Comparison of ENCODE assay signal across 34 cellular contexts in genomic region chr13:86445584-86446140, GRCh38.
DNase-seq lines count a peak whose midpoint lies in the region; TF ChIP-seq lines count a peak whose summit lies in the region.
"Had no signal": no experiment of that assay in that cellular context is flagged by ENCODE, and none has a peak within 500 bp of the region (broad histone marks: within the 10 kb centered on the region; RNA-seq: fewer than 3 reads in every experiment).

No MANE protein-coding gene starts in this region.

- in situ Hi-C loops in astrocyte of the spinal cord (cut with HindIII; ENCODE audit: low sequenced_read_pairs) = no loop called here

- H3K9me2 ChIP-seq in Karpas-422 (replicated peaks; ENCODE audit: insufficient read depth, low read length) = no peaks in the 10 kb centered on the region

- no peak overlapping the region for H3K4me2 ChIP-seq in Karpas-422 (ENCODE audit: low read depth, low read length, poor library complexity, severe bottlenecking)

- DNase-seq in Karpas-422 = no peak
- DNase-seq in astrocyte of the spinal cord (ENCODE audit: low read depth, low spot score) = peak; percentile 74
- peak; percentile 2 for DNase-seq in stromal cell of bone marrow (ENCODE audit: low read depth)
- DNase-seq in NCI-H2081 treated with DMSO at 0.1 percent for 48 hours (lab: John Stamatoyannopoulos, UW) = no peak
- no peak for DNase-seq in NCI-H345 treated with DMSO at 0.1 percent for 48 hours (lab: John Stamatoyannopoulos, UW; ENCODE audit: unreplicated experiment)
- DNase-seq in LoVo (ENCODE audit: low spot score) = no peak
- DNase-seq: activated CD4-positive, alpha-beta T cell treated with anti-CD3 and anti-CD28 coated beads for 4 hours; activated CD8-positive, alpha-beta T cell treated with anti-CD3 and anti-CD28 coated beads, Interleukin-2, amount 10 ng/mL, durations not matched to agents 7 days and 5 days; activated naive CD4-positive, alpha-beta T cell treated with anti-CD3 and anti-CD28 coated beads, Interleukin-2, amount 50 U/mL, for 16 hours; Calu3; DMS79 treated with DMSO at 0.1 percent for 48 hours; effector memory CD8-positive, alpha-beta T cell; erythroblast; foreskin melanocyte; GDM1; GOT3; heart right ventricle; HFFc6; kidney; left ventricle myocardium superior; midbrain; MV-4-11; naive B cell; NCI-H1436; NCI-H774; occipital lobe; Peyer's patch; psoas muscle; SHP77; sigmoid colon; stimulated activated CD4-positive, alpha-beta T cell treated with anti-CD3 and anti-CD28 coated beads, Interleukin-4, amount 100 ng/mL, for 24 hours; WERI-Rb-1 had no signal

- no peaks in the 10 kb centered on the region for H4K20me1 ChIP-seq in Karpas-422 (ENCODE audit: insufficient read depth, low read depth, low read length)

- H3K4me1 ChIP-seq in Karpas-422 (ENCODE audit: low read length) = no peaks in the 10 kb centered on the region
- peaks cover 12% of the 10 kb centered on the region; the same call in 1 of the 2 replicates for H3K4me1 ChIP-seq in iPS-20b (ENCODE audit: insufficient read depth, low read length)
- H3K4me1 ChIP-seq: heart right ventricle, Peyer's patch, psoas muscle, tibial artery had no signal

- no peaks in the 10 kb centered on the region for H3K9me3 ChIP-seq in Karpas-422 (ENCODE audit: low read length)
- H3K9me3 ChIP-seq in iPS-20b (ENCODE audit: insufficient read depth, low read depth, low read length) = no peaks in the 10 kb centered on the region
- H3K9me3 ChIP-seq: Peyer's patch, psoas muscle, sigmoid colon, tibial artery had no signal

- H3K36me3 ChIP-seq in Karpas-422 (ENCODE audit: insufficient read depth, low read length) (no peaks in the 10 kb centered on the region), iPS-20b (ENCODE audit: insufficient read depth, low read depth, low read length) (no peaks in the 10 kb centered on the region)
- H3K36me3 ChIP-seq: heart right ventricle, Peyer's patch, sigmoid colon, tibial artery, WERI-Rb-1 had no signal

- no peaks in the 10 kb centered on the region for H3K79me2 ChIP-seq in Karpas-422 (ENCODE audit: low read length)

- no peak overlapping the region for H3K4me3 ChIP-seq in Karpas-422 (ENCODE audit: low read length)
- no peak overlapping the region for H3K4me3 ChIP-seq in astrocyte of the spinal cord (ENCODE audit: low read depth, low read length)
- H3K4me3 ChIP-seq in iPS-20b (ENCODE audit: low read length) = no peak overlapping the region
- H3K4me3 ChIP-seq: heart right ventricle, Peyer's patch, psoas muscle, sigmoid colon, tibial artery had no signal

- TF ChIP-seq CTCF in astrocyte of the spinal cord (IDR thresholded peaks at IDR 0.05; ENCODE audit: low read depth, low read length) = no peak

- H3K9ac ChIP-seq in Karpas-422 (ENCODE audit: low read length) = no peak overlapping the region
- 0 out of 2 replicates have a peak overlapping the region, but pooled peaks have one; percentile 21 for H3K9ac ChIP-seq in iPS-20b (ENCODE audit: low read depth, low read length)

- H2AFZ ChIP-seq in Karpas-422 (ENCODE audit: low read length) = peak overlapping the region; percentile 51

- no peaks in the 10 kb centered on the region for H3K27me3 ChIP-seq in Karpas-422 (ENCODE audit: low read length)
- H3K27me3 ChIP-seq in iPS-20b (ENCODE audit: insufficient read depth, low read length) = no peaks in the 10 kb centered on the region
- H3K27me3 ChIP-seq: heart right ventricle, Peyer's patch, sigmoid colon, tibial artery had no signal

- H3K27ac ChIP-seq in Karpas-422 (ENCODE audit: low read length) (no peak overlapping the region), iPS-20b (ENCODE audit: low read length) (no peak overlapping the region)
- H3K27ac ChIP-seq: heart right ventricle, Peyer's patch, psoas muscle, sigmoid colon, tibial artery, WERI-Rb-1 had no signal

Comparison
In these comparisons a context has a peak if more than half of its experiments do, and no peak if none do; other contexts are left out.
1. DNase-seq: peak in astrocyte of the spinal cord (single experiment) and stromal cell of bone marrow (single experiment); none in Karpas-422 (single experiment), NCI-H2081 treated with DMSO at 0.1 percent for 48 hours (single experiment), NCI-H345 treated with DMSO at 0.1 percent for 48 hours (single experiment) and LoVo (single experiment).